In genomic region chr11:68008381-68009337, GRCh38 we compare ENCODE assay signal across 9 cellular contexts. TPM values are rescaled to one million over a fixed set of nuclear protein-coding genes. Genes with fewer than 3 reads are reported as not detected.
DNase-seq lines count a peak whose midpoint lies in the region; ATAC-seq and TF ChIP-seq lines count a peak whose summit lies in the region.
"Had no signal": no experiment of that assay in that cellular context is flagged by ENCODE, and none has a peak within 500 bp of the region (broad histone marks: within the 10 kb centered on the region; RNA-seq: fewer than 3 reads in every experiment).

No MANE protein-coding gene starts in this region.

- peak overlapping the region; percentile 87 for H3K4me3 Mint-ChIP-seq in dendritic cell treated with granulocyte-macrophage colony-stimulating factor and Interleukin-4, amounts not matched to agents 40 ng/mL and 50 ng/mL, for 4 days
- no peak overlapping the region for H3K4me3 Mint-ChIP-seq in activated T-cell treated with anti-CD3 and anti-CD28 coated beads, Interleukin-2, amount 50 U/mL, for 24 hours
- no peak overlapping the region for H3K4me3 Mint-ChIP-seq in activated naive CD4-positive, alpha-beta T cell treated with anti-CD3 and anti-CD28 coated beads, Interleukin-2, amount 10 ng/mL, durations not matched to agents 7 days and 5 days
- H3K4me3 Mint-ChIP-seq: neural crest cell had no signal

- peaks cover 4% of the 10 kb centered on the region for H3K79me2 ChIP-seq in DOHH2 (ENCODE audit: control insufficient read depth, low read length)

- H3K27ac Mint-ChIP-seq in dendritic cell treated with granulocyte-macrophage colony-stimulating factor and Interleukin-4, amounts not matched to agents 40 ng/mL and 50 ng/mL, for 4 days, result peak overlapping the region; percentile 99
- no peak overlapping the region for H3K27ac Mint-ChIP-seq in activated T-cell treated with anti-CD3 and anti-CD28 coated beads, Interleukin-2, amount 50 U/mL, for 24 hours
- no peak overlapping the region for H3K27ac Mint-ChIP-seq in activated naive CD4-positive, alpha-beta T cell treated with anti-CD3 and anti-CD28 coated beads, Interleukin-2, amount 10 ng/mL, durations not matched to agents 7 days and 5 days

- WGBS in psoas muscle, 3 donors, result 44 to 67% (median 50%) methylated on average over 27 of the region's 27 CpGs

- peak overlapping the region; percentile 29 for H3K4me3 ChIP-seq in DOHH2 (ENCODE audit: low read length)
- H3K4me3 ChIP-seq in psoas muscle, result no peak overlapping the region

- CTCF ChIA-PET in activated naive CD4-positive, alpha-beta T cell treated with anti-CD3 and anti-CD28 coated beads, Interleukin-2, amount 10 ng/mL, durations not matched to agents 7 days and 5 days (lab: Charles Lee), result interaction anchor here (0.6 to 2.0 kb wide), 4 partner anchors 22 to 200 kb away, joined by 3 to 5 read pairs (median 4); partner anchors contain the start of gene NDUFS8

- ATAC-seq in psoas muscle (no peak), GM18511 (IDR thresholded peaks at IDR 0.05; ENCODE audit: unreplicated experiment) (no peak)

- H3K9me3 Mint-ChIP-seq in dendritic cell treated with granulocyte-macrophage colony-stimulating factor and Interleukin-4, amounts not matched to agents 40 ng/mL and 50 ng/mL, for 4 days, result no peaks in the 10 kb centered on the region
- H3K9me3 Mint-ChIP-seq in activated T-cell treated with anti-CD3 and anti-CD28 coated beads, Interleukin-2, amount 50 U/mL, for 24 hours, result no peaks in the 10 kb centered on the region
- H3K9me3 Mint-ChIP-seq in activated naive CD4-positive, alpha-beta T cell treated with anti-CD3 and anti-CD28 coated beads, Interleukin-2, amount 10 ng/mL, durations not matched to agents 7 days and 5 days, result no peaks in the 10 kb centered on the region
- H3K9me3 Mint-ChIP-seq: neural crest cell had no signal

- no peaks in the 10 kb centered on the region for H3K36me3 ChIP-seq in DOHH2 (ENCODE audit: control insufficient read depth, low read length)
- H3K36me3 ChIP-seq in psoas muscle (ENCODE audit: insufficient read depth in 1 of 2, low read depth in 1 of 2), result no peaks in the 10 kb centered on the region

- intact Hi-C loops in dendritic cell treated with granulocyte-macrophage colony-stimulating factor and Interleukin-4, amounts not matched to agents 40 ng/mL and 50 ng/mL, for 4 days (cut with micrococcal nuclease), result no loop called here
- intact Hi-C loops in psoas muscle (cut with DNase I), result no loop called here

- no peaks in the 10 kb centered on the region for H3K9me2 ChIP-seq in DOHH2 (replicated peaks; ENCODE audit: control insufficient read depth, low read length)

- no peaks in the 10 kb centered on the region for H3K9me3 ChIP-seq in DOHH2 (ENCODE audit: control insufficient read depth, insufficient read depth, low read length)
- no peaks in the 10 kb centered on the region for H3K9me3 ChIP-seq in psoas muscle

- H3K27ac ChIP-seq in DOHH2 (ENCODE audit: low read depth, low read length) (peak overlapping the region; percentile 31), psoas muscle (peak overlapping the region; percentile 81)

- H3K4me1 ChIP-seq in DOHH2 (ENCODE audit: control insufficient read depth, low read length), result peaks cover 38% of the 10 kb centered on the region
- H3K4me1 ChIP-seq in psoas muscle, result peaks cover 16% of the 10 kb centered on the region

- H3K27me3 ChIP-seq in DOHH2 (ENCODE audit: control insufficient read depth, low read length), result no peaks in the 10 kb centered on the region
- peaks cover 0 to under 1% (median 0%) of the 10 kb centered on the region in 3 donors for H3K27me3 ChIP-seq in psoas muscle (ENCODE audit: insufficient read depth in 3 of 3, low read length in 2 of 3)

- H3F3A ChIP-seq in DOHH2 (ENCODE audit: control insufficient read depth, insufficient read depth), result peaks cover 6% of the 10 kb centered on the region; the same call in 1 of the 2 replicates

- peaks cover 88% of the 10 kb centered on the region for H3K4me1 Mint-ChIP-seq in dendritic cell treated with granulocyte-macrophage colony-stimulating factor and Interleukin-4, amounts not matched to agents 40 ng/mL and 50 ng/mL, for 4 days (ENCODE audit: low read depth)
- peaks cover 13% of the 10 kb centered on the region for H3K4me1 Mint-ChIP-seq in activated T-cell treated with anti-CD3 and anti-CD28 coated beads, Interleukin-2, amount 50 U/mL, for 24 hours (ENCODE audit: low read depth)
- peaks cover 25% of the 10 kb centered on the region for H3K4me1 Mint-ChIP-seq in activated naive CD4-positive, alpha-beta T cell treated with anti-CD3 and anti-CD28 coated beads, Interleukin-2, amount 10 ng/mL, durations not matched to agents 7 days and 5 days

- H3K4me2 ChIP-seq in DOHH2 (ENCODE audit: low read length), result peak overlapping the region; percentile 64

- DNase-seq in NCI-H2171 treated with DMSO at 0.1 percent for 48 hours (lab: John Stamatoyannopoulos, UW) (peak; percentile 79), psoas muscle (no peak)
- DNase-seq in activated T-cell treated with anti-CD3 and anti-CD28 coated beads, Interleukin-2, amount 50 U/mL, for 24 hours, result no peak
- no peak for DNase-seq in stimulated activated CD4-positive, alpha-beta T cell treated with anti-CD3 and anti-CD28 coated beads, Interleukin-4, amount 100 ng/mL, for 4 hours
- DNase-seq in activated naive CD4-positive, alpha-beta T cell treated with anti-CD3 and anti-CD28 coated beads, Interleukin-2, amount 10 ng/mL, durations not matched to agents 7 days and 5 days, result no peak

- H3K27me3 Mint-ChIP-seq in dendritic cell treated with granulocyte-macrophage colony-stimulating factor and Interleukin-4, amounts not matched to agents 40 ng/mL and 50 ng/mL, for 4 days, result no peaks in the 10 kb centered on the region
- H3K27me3 Mint-ChIP-seq in activated T-cell treated with anti-CD3 and anti-CD28 coated beads, Interleukin-2, amount 50 U/mL, for 24 hours, result no peaks in the 10 kb centered on the region
- peaks cover 24% of the 10 kb centered on the region for H3K27me3 Mint-ChIP-seq in activated naive CD4-positive, alpha-beta T cell treated with anti-CD3 and anti-CD28 coated beads, Interleukin-2, amount 10 ng/mL, durations not matched to agents 7 days and 5 days

- no peaks in the 10 kb centered on the region for H4K20me1 ChIP-seq in DOHH2 (ENCODE audit: control insufficient read depth, insufficient read depth, low read depth, low read length)

- H3K36me3 Mint-ChIP-seq in dendritic cell treated with granulocyte-macrophage colony-stimulating factor and Interleukin-4, amounts not matched to agents 40 ng/mL and 50 ng/mL, for 4 days (ENCODE audit: low read depth), result peaks cover 21% of the 10 kb centered on the region
- no peaks in the 10 kb centered on the region for H3K36me3 Mint-ChIP-seq in activated T-cell treated with anti-CD3 and anti-CD28 coated beads, Interleukin-2, amount 50 U/mL, for 24 hours (ENCODE audit: low read depth)
- no peaks in the 10 kb centered on the region for H3K36me3 Mint-ChIP-seq in activated naive CD4-positive, alpha-beta T cell treated with anti-CD3 and anti-CD28 coated beads, Interleukin-2, amount 10 ng/mL, durations not matched to agents 7 days and 5 days

- TF ChIP-seq CTCF in DOHH2 (IDR thresholded peaks at IDR 0.05; ENCODE audit: low read depth, low read length, poor library complexity, severe bottlenecking) (no peak), psoas muscle (IDR thresholded peaks at IDR 0.05) (no peak)

RNA-seq across cellular contexts. Expression of gene ALDH3B1, which starts 1.5 kb away (rescaled TPM):
- 1 to 10 TPM; 1.7 to 3.3 (median 2.2) TPM for total RNA-seq in psoas muscle
- 1 to 10 TPM in 2 of 3 donors, under 1 TPM in 1; 0.83 to 1.8 (median 1.4) TPM for polyA plus RNA-seq in psoas muscle

RNA-seq across cellular contexts. Expression of gene UNC93B1, which starts 4.8 kb away (rescaled TPM):
- 1 to 10 TPM; 3.8 to 5.2 (median 4.8) TPM for total RNA-seq in psoas muscle
- polyA plus RNA-seq in psoas muscle, result 1 to 10 TPM; 1.9 to 5.9 (median 4.0) TPM

RNA-seq across cellular contexts. Expression of gene NDUFS8, which starts 21.8 kb away (rescaled TPM):
- 100 to 1,000 TPM; 204 to 328 (median 241) TPM for total RNA-seq in psoas muscle
- polyA plus RNA-seq in psoas muscle, result 100 to 1,000 TPM; 193 to 390 (median 328) TPM

RNA-seq across cellular contexts. Expression of gene TCIRG1, which starts 30.2 kb away (rescaled TPM):
- total RNA-seq in psoas muscle, result 10 to 100 TPM; 11.4 to 14.6 (median 12.7) TPM
- polyA plus RNA-seq in psoas muscle, result 10 to 100 TPM; 10.9 to 20.1 (median 11.8) TPM
